Comparison of ENCODE assay signal across 16 cellular contexts in the genomic region with DNA sequence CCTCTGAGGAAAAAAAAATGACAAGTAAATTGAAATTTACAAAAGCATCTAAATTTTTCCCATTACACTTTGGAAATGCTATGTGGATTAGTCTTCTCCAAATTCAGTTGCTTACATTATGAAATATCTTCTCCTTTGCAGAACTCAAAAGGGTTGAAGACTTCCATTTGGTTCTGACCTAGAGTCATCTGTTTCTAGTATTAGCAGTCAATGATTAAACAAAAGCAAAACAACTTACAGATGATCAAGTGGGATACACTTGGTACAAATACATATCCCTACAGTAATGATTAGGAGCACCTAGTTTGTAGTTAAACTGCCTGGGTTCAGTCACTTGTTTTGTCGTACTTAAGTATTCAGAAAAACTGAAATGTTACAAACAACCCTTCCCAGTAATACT.
DNase-seq lines count a peak whose midpoint lies in the region; ATAC-seq and TF ChIP-seq lines count a peak whose summit lies in the region.
"Had no signal": no experiment of that assay in that cellular context is flagged by ENCODE, and none has a peak within 500 bp of the region (broad histone marks: within the 10 kb centered on the region; RNA-seq: fewer than 3 reads in every experiment).

No MANE protein-coding gene starts in this region.

- no peak overlapping the region for H4K5ac ChIP-seq in IMR-90 (ENCODE audit: low read depth, low read length)

- no peak overlapping the region for H2BK20ac ChIP-seq in IMR-90 (ENCODE audit: low read depth, low read length)

- peaks cover 37% of the 10 kb centered on the region for H3K36me3 Mint-ChIP-seq in CD4-positive, CD25-positive, alpha-beta regulatory T cell

- ATAC-seq in CD4-positive, CD25-positive, alpha-beta regulatory T cell (ENCODE audit: low read depth in 2 of 2) = no peak
- no peak for ATAC-seq in IMR-90 (ENCODE audit: low read depth)
- ATAC-seq in gastroesophageal sphincter = no peak
- no peak for ATAC-seq in GM21825 (IDR thresholded peaks at IDR 0.05; ENCODE audit: unreplicated experiment)
- ATAC-seq: HCT116, left cardiac atrium had no signal

- peaks cover 23% of the 10 kb centered on the region for H3K36me3 ChIP-seq in CD4-positive, CD25-positive, alpha-beta regulatory T cell (ENCODE audit: control insufficient read depth, insufficient read depth, low read length)
- H3K36me3 ChIP-seq in IMR-90 (ENCODE audit: control insufficient read depth, insufficient read depth, low read length) = no peaks in the 10 kb centered on the region; the same call in 1 of the 2 replicates
- no peaks in the 10 kb centered on the region for H3K36me3 ChIP-seq in gastroesophageal sphincter
- no peaks in the 10 kb centered on the region for H3K36me3 ChIP-seq in skeletal muscle tissue (ENCODE audit: control insufficient read depth in 3 of 3, insufficient read depth in 3 of 3, low read length in 3 of 3)

- no peak overlapping the region for H2BK15ac ChIP-seq in IMR-90 (ENCODE audit: low read depth, low read length)

- H3K27ac Mint-ChIP-seq in CD4-positive, CD25-positive, alpha-beta regulatory T cell = peak overlapping the region in 2 of 3 donors; percentile 25 to 47
- H3K27ac Mint-ChIP-seq: activated B cell treated with CpG ODN at 0.5 μM for 24 hours had no signal

- H3K4ac ChIP-seq in IMR-90 (ENCODE audit: low read depth, low read length) = no peak overlapping the region

- BruUV-seq in IMR-90 (replicated peaks; lab: Mats Ljungman, UMichigan) = no TSS peak

- no peak overlapping the region for H2AK9ac ChIP-seq in IMR-90 (replicated peaks; ENCODE audit: low read depth, low read length, poor library complexity)

- H3K4me1 ChIP-seq in CD4-positive, CD25-positive, alpha-beta regulatory T cell (ENCODE audit: control insufficient read depth, insufficient read depth, low read length, poor library complexity, severe bottlenecking) = peaks cover 70% of the 10 kb centered on the region
- peaks cover 14% of the 10 kb centered on the region for H3K4me1 ChIP-seq in IMR-90 (ENCODE audit: control insufficient read depth, insufficient read depth, low read length)
- peaks cover 47 to 93% (median 55%) of the 10 kb centered on the region in 3 donors for H3K4me1 ChIP-seq in gastroesophageal sphincter
- peaks cover 39 to 55% (median 50%) of the 10 kb centered on the region in 3 donors for H3K4me1 ChIP-seq in skeletal muscle tissue (ENCODE audit: control insufficient read depth in 3 of 3, insufficient read depth in 3 of 3, low read length in 3 of 3)

- H4K20me1 ChIP-seq in IMR-90 (ENCODE audit: insufficient read depth, low read length) = peaks cover 56% of the 10 kb centered on the region

- H3K27me3 Mint-ChIP-seq in CD4-positive, CD25-positive, alpha-beta regulatory T cell = no peaks in the 10 kb centered on the region
- H3K27me3 Mint-ChIP-seq: activated B cell treated with CpG ODN at 0.5 μM for 24 hours had no signal

- TF ChIP-seq CTCF in IMR-90 (conservative IDR thresholded peaks at IDR 0.05; ENCODE audit: low read depth, low read length) (no peak), gastroesophageal sphincter (IDR thresholded peaks at IDR 0.05) (no peak)

- POLR2A ChIA-PET in IMR-90 (lab: Charles Lee; ENCODE audit: unreplicated experiment) = no interaction called here

- no peaks in the 10 kb centered on the region for H3K27me3 ChIP-seq in CD4-positive, CD25-positive, alpha-beta regulatory T cell (ENCODE audit: control insufficient read depth, insufficient read depth, low read length)
- H3K27me3 ChIP-seq in IMR-90 (ENCODE audit: control insufficient read depth, insufficient read depth, low read length) = no peaks in the 10 kb centered on the region
- no peaks in the 10 kb centered on the region for H3K27me3 ChIP-seq in gastroesophageal sphincter
- no peaks in the 10 kb centered on the region for H3K27me3 ChIP-seq in skeletal muscle tissue (ENCODE audit: control insufficient read depth in 3 of 3, insufficient read depth in 3 of 3, low read length in 3 of 3)
- H3K27me3 ChIP-seq: BLaER1 treated with 17β-estradiol and CSF1 and Interleukin-3, amounts not matched to agents 10 nM and 100 nM had no signal

- intact Hi-C loops in IMR-90 (cut with micrococcal nuclease) = no loop called here

- no peak overlapping the region for H4K91ac ChIP-seq in IMR-90 (ENCODE audit: insufficient read depth, low read depth, low read length)

- CTCF ChIA-PET in IMR-90 (lab: Yijun Ruan, JAX) = no interaction called here

- peaks cover 11% of the 10 kb centered on the region for H3K9me1 ChIP-seq in IMR-90 (ENCODE audit: insufficient read depth, low read length)

- H3K27ac ChIP-seq in CD4-positive, CD25-positive, alpha-beta regulatory T cell (ENCODE audit: insufficient read depth, low read length, poor library complexity, severe bottlenecking) = peak overlapping the region; percentile 63
- no peak overlapping the region for H3K27ac ChIP-seq in IMR-90 (ENCODE audit: insufficient read depth, low read length)
- peak overlapping the region; percentile 77 to 96 (median 80) for H3K27ac ChIP-seq in gastroesophageal sphincter
- H3K27ac ChIP-seq in skeletal muscle tissue (ENCODE audit: low read depth, low read length) = peak overlapping the region; percentile 92
- H3K27ac ChIP-seq: BLaER1 treated with 17β-estradiol and CSF1 and Interleukin-3, amounts not matched to agents 10 nM and 100 nM had no signal

- peaks cover 8 to 55% of the 10 kb centered on the region in 2 experiments for H3K79me1 ChIP-seq in IMR-90 (ENCODE audit: low read depth in 1 of 2, low read length in 2 of 2)

- H3K9me3 ChIP-seq in CD4-positive, CD25-positive, alpha-beta regulatory T cell (ENCODE audit: control insufficient read depth in 2 of 2, low read length in 2 of 2) = no peaks in the 10 kb centered on the region
- H3K9me3 ChIP-seq in IMR-90 (ENCODE audit: control insufficient read depth, insufficient read depth, low read length) (no peaks in the 10 kb centered on the region), gastroesophageal sphincter (no peaks in the 10 kb centered on the region), skeletal muscle tissue (ENCODE audit: control insufficient read depth in 3 of 3, low read length in 3 of 3) (no peaks in the 10 kb centered on the region)
- H3K9me3 ChIP-seq: BLaER1 treated with 17β-estradiol and CSF1 and Interleukin-3, amounts not matched to agents 10 nM and 100 nM had no signal

- no peak for TF ChIP-seq EP300 in gastroesophageal sphincter (IDR thresholded peaks at IDR 0.05)

- no peak overlapping the region for H3K4me3 ChIP-seq in CD4-positive, CD25-positive, alpha-beta regulatory T cell (ENCODE audit: low read depth, low read length)
- H3K4me3 ChIP-seq in IMR-90 (ENCODE audit: insufficient read depth, low read depth, low read length) = no peak overlapping the region
- no peak overlapping the region for H3K4me3 ChIP-seq in gastroesophageal sphincter
- H3K4me3 ChIP-seq in skeletal muscle tissue (ENCODE audit: low read length in 3 of 3) = peak overlapping the region in 1 of 3 donors; percentile 17
- H3K4me3 ChIP-seq: BLaER1 treated with 17β-estradiol and CSF1 and Interleukin-3, amounts not matched to agents 10 nM and 100 nM had no signal

- TF ChIP-seq RAD21 in IMR-90 (IDR thresholded peaks at IDR 0.05; ENCODE audit: low read length) = no peak

- WGBS in IMR-90 (ENCODE audit: extremely low coverage in 2 of 2, insufficient read length in 1 of 2), 2 experiments = no CpG with 5 or more reads among the region's 1 CpG
- 64 to 75% methylated on average over 1 of the region's 1 CpG for WGBS in gastroesophageal sphincter (ENCODE audit: low coverage in 1 of 2), 2 donors

- no peak overlapping the region for H2AFZ ChIP-seq in IMR-90 (replicated peaks; ENCODE audit: low read length, poor library complexity)

- in situ Hi-C loops in IMR-90 (cut with MboI; ENCODE audit: low sequenced_read_pairs) = no loop called here

- H3K9me3 Mint-ChIP-seq in CD4-positive, CD25-positive, alpha-beta regulatory T cell = peaks cover 0 to 1% (median 0%) of the 10 kb centered on the region in 7 donors
- H3K9me3 Mint-ChIP-seq: activated B cell treated with CpG ODN at 0.5 μM for 24 hours had no signal

- H4K8ac ChIP-seq in IMR-90 (ENCODE audit: low read depth in 2 of 2, low read length in 2 of 2) = no peak overlapping the region

- H3K14ac ChIP-seq in IMR-90 (replicated peaks; ENCODE audit: low read depth, low read length) = no peak overlapping the region

- DNase-seq in CD4-positive, CD25-positive, alpha-beta regulatory T cell = no peak
- DNase-seq in IMR-90 = no peak
- no peak for DNase-seq in NCI-H1105 treated with DMSO at 0.1 percent for 48 hours (lab: John Stamatoyannopoulos, UW)
- DNase-seq in stimulated activated CD4-positive, alpha-beta T cell treated with anti-CD3 and anti-CD28 coated beads, Interleukin-12 subunit alpha, Interleukin-12 subunit beta, amount 100 ng/mL, for 4 hours = no peak
- DNase-seq: activated B cell treated with CpG ODN at 0.5 μM for 24 hours; hippocampal formation; left cardiac atrium; NCI-H1436; NCI-H226; OCI-M1; stimulated activated naive CD4-positive, alpha-beta T cell treated with Interleukin-2 at 50 U/mL for 16 hours had no signal

- H2BK5ac ChIP-seq in IMR-90 (ENCODE audit: low read depth, low read length, poor library complexity, severe bottlenecking) = peak overlapping the region; percentile 38

- H2AK5ac ChIP-seq in IMR-90 (ENCODE audit: low read depth, low read length) = no peak overlapping the region

- H3K4me2 ChIP-seq in IMR-90 (ENCODE audit: low read depth, low read length) = no peak overlapping the region

- peaks cover 55 to 86% (median 71%) of the 10 kb centered on the region in 4 donors for H3K4me1 Mint-ChIP-seq in CD4-positive, CD25-positive, alpha-beta regulatory T cell

- H3K23ac ChIP-seq in IMR-90 (ENCODE audit: low read depth, low read length) = no peak overlapping the region

- H3K56ac ChIP-seq in IMR-90 (ENCODE audit: extremely low read depth, insufficient read depth, low read length) = no peak overlapping the region

- TF ChIP-seq POLR2A in IMR-90 (IDR thresholded peaks at IDR 0.05; ENCODE audit: low read depth, low read length) (no peak), gastroesophageal sphincter (IDR thresholded peaks at IDR 0.05) (no peak)

- dilution Hi-C loops in IMR-90 (cut with HindIII; ENCODE audit: low sequenced_read_pairs, unreplicated experiment) = no loop called here

- H3K9ac ChIP-seq in IMR-90 (ENCODE audit: low read depth, low read length) (no peak overlapping the region), skeletal muscle tissue (ENCODE audit: low read depth in 1 of 3, low read length in 3 of 3) (peak overlapping the region in 2 of 3 donors; percentile 18 to 48)
- H3K9ac ChIP-seq: BLaER1 treated with 17β-estradiol and CSF1 and Interleukin-3, amounts not matched to agents 10 nM and 100 nM had no signal

- H3K4me3 Mint-ChIP-seq in CD4-positive, CD25-positive, alpha-beta regulatory T cell = peak overlapping the region in 2 of 4 donors; percentile 4 to 8
- H3K4me3 Mint-ChIP-seq: activated B cell treated with CpG ODN at 0.5 μM for 24 hours had no signal

- H2BK120ac ChIP-seq in IMR-90 (ENCODE audit: low read depth, low read length) = no peak overlapping the region

- H3K18ac ChIP-seq in IMR-90 (ENCODE audit: low read depth, low read length) = no peak overlapping the region
